Comparison of ENCODE assay signal across 8 cellular contexts in the genomic region with DNA sequence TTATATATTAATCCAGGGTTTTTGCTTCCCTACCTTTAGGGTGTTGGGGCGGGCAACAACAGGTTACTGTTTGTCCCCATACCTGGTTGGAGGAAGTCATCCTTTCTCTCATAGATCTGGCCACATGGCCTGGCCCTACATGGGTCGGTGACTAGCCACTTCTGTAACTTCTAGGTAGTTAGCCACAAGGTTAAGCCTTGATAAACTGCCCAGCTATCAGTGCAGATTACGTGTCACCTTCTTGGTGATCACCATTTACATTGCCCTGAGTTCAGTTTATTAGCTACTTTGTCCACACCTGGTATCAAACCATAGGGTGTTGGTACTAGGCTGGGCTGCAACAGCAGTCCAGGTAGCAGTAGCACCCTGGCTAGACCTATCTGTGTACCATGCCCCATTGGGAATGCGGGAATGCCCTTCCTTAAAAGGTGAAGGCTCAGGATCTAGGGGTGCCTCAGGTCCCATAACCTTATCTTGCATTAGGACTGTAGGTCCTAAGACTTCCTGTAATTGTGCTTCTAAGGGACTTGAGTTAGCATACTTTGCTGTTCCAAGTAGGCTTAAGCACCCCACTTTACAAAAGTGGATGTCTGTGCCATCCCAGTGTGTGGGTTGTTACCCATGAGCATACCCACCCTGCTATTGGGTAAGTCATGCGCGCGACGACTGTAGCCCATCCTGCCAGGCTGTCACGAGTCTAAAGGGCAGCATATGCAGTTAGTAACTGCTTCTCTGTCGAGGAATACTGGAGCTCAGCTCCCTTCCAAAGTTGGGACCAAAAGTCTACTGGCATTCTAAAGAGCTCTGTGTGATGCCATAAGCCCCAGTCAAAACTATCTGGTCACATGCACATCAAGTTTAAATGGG. TPM values are rescaled to one million over a fixed set of nuclear protein-coding genes. Genes with fewer than 3 reads are reported as not detected.
DNase-seq lines count a peak whose midpoint lies in the region; ATAC-seq and FAIRE-seq lines count a peak whose summit lies in the region.
"Had no signal": no experiment of that assay in that cellular context is flagged by ENCODE, and none has a peak within 500 bp of the region (broad histone marks: within the 10 kb centered on the region; RNA-seq: fewer than 3 reads in every experiment).

No MANE protein-coding gene starts in this region.

- peak overlapping the region; percentile 74 for H3K27ac ChIP-seq in GM23248
- peak overlapping the region; percentile 81 for H3K27ac ChIP-seq in right cardiac atrium (ENCODE audit: low read length)
- peak overlapping the region; percentile 75 to 81 for H3K27ac ChIP-seq in small intestine (ENCODE audit: low read depth in 1 of 2, low read length in 1 of 2)

- H3K36me3 ChIP-seq in GM23248 (ENCODE audit: low read depth) (no peaks in the 10 kb centered on the region), small intestine (ENCODE audit: control insufficient read depth in 2 of 2, insufficient read depth in 2 of 2, low read length in 2 of 2) (no peaks in the 10 kb centered on the region)

- in situ Hi-C loops in GM23248 (cut with MboI) = loop anchor here (25.0 kb wide), 1 partner anchor 1168 kb away; no protein-coding TSS in a partner anchor
- in situ Hi-C loops in KBM-7 (cut with MboI; ENCODE audit: low pct_unique_long_range_greater_than_20kb, low sequenced_read_pairs) = loop anchor here (25.0 kb wide), 2 partner anchors 218 to 443 kb away; a partner anchor contains a TSS

- H4K20me1 ChIP-seq in GM23248 (ENCODE audit: insufficient read depth) = no peaks in the 10 kb centered on the region

- H3K9ac ChIP-seq in GM23248 = peak overlapping the region; percentile 84

- no peaks in the 10 kb centered on the region for H3K27me3 ChIP-seq in GM23248 (replicated peaks; ENCODE audit: insufficient read depth)
- H3K27me3 ChIP-seq in right cardiac atrium (ENCODE audit: control insufficient read depth, insufficient read depth) = no peaks in the 10 kb centered on the region
- no peaks in the 10 kb centered on the region for H3K27me3 ChIP-seq in small intestine (ENCODE audit: control insufficient read depth in 2 of 2, insufficient read depth in 2 of 2, low read length in 2 of 2)

- peak overlapping the region; percentile 97 for H2AFZ ChIP-seq in GM23248

- ATAC-seq in right cardiac atrium = no peak
- no peak for ATAC-seq in HG03175 (IDR thresholded peaks at IDR 0.05; ENCODE audit: unreplicated experiment)

- peak overlapping the region; percentile 91 for H3K4me2 ChIP-seq in GM23248 (ENCODE audit: unreplicated experiment)

- H3K9me3 ChIP-seq in GM23248 (ENCODE audit: low read depth) (no peaks in the 10 kb centered on the region), right cardiac atrium (ENCODE audit: control insufficient read depth, low read length) (no peaks in the 10 kb centered on the region), small intestine (ENCODE audit: control insufficient read depth, low read depth) (no peaks in the 10 kb centered on the region)

- H3F3A ChIP-seq in GM23248 (ENCODE audit: insufficient read depth) = no peaks in the 10 kb centered on the region; the same call in none of the 2 replicates

- DNase-seq in GM23248 (no peak), UCSD-AML1 (lab: John Stamatoyannopoulos, UW; ENCODE audit: unreplicated experiment) (peak; percentile 30), right cardiac atrium (no peak), small intestine (peak; percentile 15), Ammon's horn (ENCODE audit: low spot score) (no peak), KBM-7 (no peak)
- DNase-seq: activated gamma-delta T cell treated with Interleukin-2 at 50 U/mL for 16 hours had no signal

- H3K79me2 ChIP-seq in GM23248 (ENCODE audit: insufficient read depth) = peaks cover 36% of the 10 kb centered on the region

- 74 to 75% methylated on average over 10 of the region's 10 CpGs for WGBS in GM23248 (ENCODE audit: low coverage in 1 of 2, low lambda C conversion rate in 2 of 2, missing lambda C conversion rate in 2 of 2), 2 experiments
- WGBS in right cardiac atrium = 85% methylated on average over 10 of the region's 10 CpGs
- 70 to 84% (median 76%) methylated on average over 10 of the region's 10 CpGs for whole genome bisulfite sequencing in small intestine, 3 donors

- peak overlapping the region; percentile 99 for H3K4me3 ChIP-seq in GM23248
- H3K4me3 ChIP-seq in right cardiac atrium (ENCODE audit: low read length) = no peak overlapping the region
- H3K4me3 ChIP-seq in small intestine (ENCODE audit: low read depth in 1 of 2, low read length in 2 of 2) = peak overlapping the region in 1 of 2 donors; percentile 60

- H3K4me1 ChIP-seq in GM23248 (ENCODE audit: insufficient read depth) = peaks cover 4% of the 10 kb centered on the region; the same call in 1 of the 2 replicates
- peaks cover 6% of the 10 kb centered on the region for H3K4me1 ChIP-seq in right cardiac atrium (ENCODE audit: control insufficient read depth, insufficient read depth, low read length)
- H3K4me1 ChIP-seq in small intestine (ENCODE audit: control insufficient read depth in 2 of 2, insufficient read depth in 1 of 2, low read depth in 1 of 2, low read length in 1 of 2) = peaks cover 2 to 6% of the 10 kb centered on the region in 2 donors

- intact Hi-C loops in right cardiac atrium (cut with DNase I) = loop anchor here (5.0 to 10.0 kb wide), 4 partner anchors 73 to 223 kb away; a partner anchor contains a TSS

- no peaks in the 10 kb centered on the region for H3K9me2 ChIP-seq in GM23248 (ENCODE audit: insufficient read depth)

- no peak for FAIRE-seq in small intestine (lab: Jason Lieb, UNC)

RNA-seq across cellular contexts. Expression of a gene that starts 5.2 kb away (rescaled TPM):
- total RNA-seq in GM23248 (2014; rRNA removed; shearing (Covaris generic)) = 3.0 and 4.0 TPM in 2 replicates
- polyA plus RNA-seq in GM23248 (2016; fragmentation: Nextera tagmentation; extraction: Ambion mirVana) = 1.6 and 2.5 TPM in 2 replicates
- total RNA-seq in right cardiac atrium = 1 to 10 TPM; 4.1 to 7.2 (median 6.0) TPM
- polyA plus RNA-seq in right cardiac atrium = 1.7 TPM
- polyA plus RNA-seq in small intestine = 1 to 10 TPM; 1.1 to 2.2 (median 1.5) TPM

RNA-seq across cellular contexts. Expression of a gene that starts 19.0 kb away (rescaled TPM):
- total RNA-seq in GM23248 (2014; rRNA removed; shearing (Covaris generic)) = 0.54 and 1.3 TPM in 2 replicates
- polyA plus RNA-seq in GM23248 (2016; fragmentation: Nextera tagmentation; extraction: Ambion mirVana) (0.84 and 1.5 TPM in 2 replicates), right cardiac atrium (3.9 TPM), small intestine (1 to 10 TPM; 1.3 to 5.1 (median 4.6) TPM)
- 10 to 100 TPM in 2 of 4 donors, 1 to 10 TPM in 2; 8.3 to 18.4 (median 10.2) TPM for total RNA-seq in right cardiac atrium

RNA-seq across cellular contexts. Expression of a gene that starts 44.6 kb away (rescaled TPM):
- 1.9 and 3.1 TPM in 2 replicates for total RNA-seq in GM23248 (2014; rRNA removed; shearing (Covaris generic))
- polyA plus RNA-seq in GM23248 (2016; fragmentation: Nextera tagmentation; extraction: Ambion mirVana) = 0.88 and 1.2 TPM in 2 replicates
- 1 to 10 TPM; 3.6 to 4.2 (median 3.9) TPM for total RNA-seq in right cardiac atrium
- polyA plus RNA-seq in right cardiac atrium = 1.4 TPM
- polyA plus RNA-seq in small intestine = 1 to 10 TPM; 1.6 to 2.0 (median 2.0) TPM

Comparison
In these comparisons a context has a peak if more than half of its experiments do, and no peak if none do; other contexts are left out.
1. DNase-seq: peak in UCSD-AML1 (single experiment) and small intestine (single experiment); none in GM23248 (single experiment), right cardiac atrium (0 of 3), Ammon's horn (single experiment) and KBM-7 (single experiment).
2. Peak in every context shown above with its lines, with median percentiles within 50 percentile points of each other: H3K27ac ChIP-seq.